9 cellular contexts compared by ENCODE assay signal in genomic region chr6:81450180-81450579, GRCh38.
DNase-seq lines count a peak whose midpoint lies in the region; ATAC-seq and TF ChIP-seq lines count a peak whose summit lies in the region.
"Had no signal": no experiment of that assay in that cellular context is flagged by ENCODE, and none has a peak within 500 bp of the region (broad histone marks: within the 10 kb centered on the region; RNA-seq: fewer than 3 reads in every experiment).

No MANE protein-coding gene starts in this region.

- no peak for ATAC-seq in GM21423 (IDR thresholded peaks at IDR 0.05; ENCODE audit: unreplicated experiment)
- ATAC-seq in HG03095 (IDR thresholded peaks at IDR 0.05; ENCODE audit: unreplicated experiment): no peak
- ATAC-seq: stimulated activated memory B cell treated with anti-CD40 and anti-IgM and Interleukin-4, amounts not matched to agents 10 μg/mL and 1 μg/mL and 100 μg/mL, for 72 hours had no signal

- in situ Hi-C loops in SK-MEL-5 (cut with HindIII; ENCODE audit: low pct_unique_long_range_greater_than_20kb, low sequenced_read_pairs): no loop called here

- DNase-seq in GM12865 (ENCODE audit: low read depth): peak; percentile 3
- peak; percentile 44 for DNase-seq in SK-MEL-5 (ENCODE audit: low read depth, low spot score)
- DNase-seq in foreskin fibroblast: peak; percentile 87 to 92
- DNase-seq in stromal cell of bone marrow (ENCODE audit: low read depth): peak; percentile 62
- no peak for DNase-seq in NCI-H1930 (lab: John Stamatoyannopoulos, UW)
- DNase-seq: kidney had no signal

- TF ChIP-seq CTCF in GM12865 (IDR thresholded peaks at IDR 0.05; ENCODE audit: insufficient read depth, low read depth, low read length, missing control alignments) (no peak), foreskin fibroblast (IDR thresholded peaks at IDR 0.05; ENCODE audit: low read depth, low read length) (no peak)

- H3K4me3 ChIP-seq in GM12865 (ENCODE audit: low read depth, low read length): no peak overlapping the region
- H3K4me3 ChIP-seq in foreskin fibroblast (ENCODE audit: low read depth in 1 of 2, low read length in 2 of 2): no peak overlapping the region

Comparison
In these comparisons a context has a peak if more than half of its experiments do, and no peak if none do; other contexts are left out.
1. DNase-seq: peak in GM12865 (single experiment), SK-MEL-5 (single experiment), foreskin fibroblast (2 of 2) and stromal cell of bone marrow (single experiment); none in NCI-H1930 (0 of 2).